1 cellular context compared by ENCODE assay signal in the genomic region with DNA sequence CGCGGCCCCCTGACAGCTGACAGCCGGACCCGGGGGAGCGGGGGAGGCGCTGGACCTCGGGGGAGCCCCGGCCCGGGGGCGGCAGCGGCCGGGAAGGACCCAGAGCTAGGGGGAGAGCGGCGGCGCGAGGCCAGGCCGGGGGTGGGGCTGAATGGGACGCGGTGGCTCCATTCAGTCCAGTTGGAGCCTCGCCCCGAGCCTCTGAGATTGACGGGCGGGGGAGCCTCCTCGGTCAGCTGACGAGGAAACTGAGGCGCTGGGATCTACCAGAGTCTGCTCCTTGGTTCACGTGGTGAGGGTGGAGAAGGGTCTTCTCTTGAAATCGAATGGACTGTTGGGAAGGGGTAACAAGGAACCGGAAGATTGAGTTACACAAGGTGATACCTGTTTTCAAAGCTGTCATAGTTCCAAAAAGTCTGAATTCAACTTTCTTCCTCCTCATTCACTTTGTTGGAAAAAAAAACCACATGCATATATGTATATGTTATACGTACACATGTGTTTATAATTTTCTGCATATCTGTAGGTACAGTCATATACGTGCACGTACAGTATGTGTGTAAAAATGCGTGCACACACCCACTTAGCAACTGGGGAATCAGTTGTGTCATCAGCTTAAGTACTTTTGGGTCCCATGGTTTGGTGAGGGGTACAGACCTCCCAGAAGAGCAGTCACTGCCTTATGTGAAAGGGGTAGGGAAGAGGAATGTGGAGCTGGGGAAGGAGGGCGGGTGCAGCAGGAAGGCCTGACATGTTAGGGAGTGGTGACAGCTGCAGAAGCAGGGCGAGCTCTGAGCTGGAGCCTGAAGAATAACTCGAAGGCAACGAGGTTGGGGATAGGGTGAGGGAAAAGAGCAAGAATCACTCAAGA.
TF ChIP-seq lines count a peak whose summit lies in the region.

No MANE protein-coding gene starts in this region.

TF ChIP-seq in HepG2, 621 proteins besides CTCF, POLR2A, EP300 and RAD21 (continued from another document):
- TF ChIP-seq, protein P1, sequence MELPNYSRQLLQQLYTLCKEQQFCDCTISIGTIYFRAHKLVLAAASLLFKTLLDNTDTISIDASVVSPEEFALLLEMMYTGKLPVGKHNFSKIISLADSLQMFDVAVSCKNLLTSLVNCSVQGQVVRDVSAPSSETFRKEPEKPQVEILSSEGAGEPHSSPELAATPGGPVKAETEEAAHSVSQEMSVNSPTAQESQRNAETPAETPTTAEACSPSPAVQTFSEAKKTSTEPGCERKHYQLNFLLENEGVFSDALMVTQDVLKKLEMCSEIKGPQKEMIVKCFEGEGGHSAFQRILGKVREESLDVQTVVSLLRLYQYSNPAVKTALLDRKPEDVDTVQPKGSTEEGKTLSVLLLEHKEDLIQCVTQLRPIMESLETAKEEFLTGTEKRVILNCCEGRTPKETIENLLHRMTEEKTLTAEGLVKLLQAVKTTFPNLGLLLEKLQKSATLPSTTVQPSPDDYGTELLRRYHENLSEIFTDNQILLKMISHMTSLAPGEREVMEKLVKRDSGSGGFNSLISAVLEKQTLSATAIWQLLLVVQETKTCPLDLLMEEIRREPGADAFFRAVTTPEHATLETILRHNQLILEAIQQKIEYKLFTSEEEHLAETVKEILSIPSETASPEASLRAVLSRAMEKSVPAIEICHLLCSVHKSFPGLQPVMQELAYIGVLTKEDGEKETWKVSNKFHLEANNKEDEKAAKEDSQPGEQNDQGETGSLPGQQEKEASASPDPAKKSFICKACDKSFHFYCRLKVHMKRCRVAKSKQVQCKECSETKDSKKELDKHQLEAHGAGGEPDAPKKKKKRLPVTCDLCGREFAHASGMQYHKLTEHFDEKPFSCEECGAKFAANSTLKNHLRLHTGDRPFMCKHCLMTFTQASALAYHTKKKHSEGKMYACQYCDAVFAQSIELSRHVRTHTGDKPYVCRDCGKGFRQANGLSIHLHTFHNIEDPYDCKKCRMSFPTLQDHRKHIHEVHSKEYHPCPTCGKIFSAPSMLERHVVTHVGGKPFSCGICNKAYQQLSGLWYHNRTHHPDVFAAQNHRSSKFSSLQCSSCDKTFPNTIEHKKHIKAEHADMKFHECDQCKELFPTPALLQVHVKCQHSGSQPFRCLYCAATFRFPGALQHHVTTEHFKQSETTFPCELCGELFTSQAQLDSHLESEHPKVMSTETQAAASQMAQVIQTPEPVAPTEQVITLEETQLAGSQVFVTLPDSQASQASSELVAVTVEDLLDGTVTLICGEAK (IDR thresholded peaks at IDR 0.05), result no peak
- TF ChIP-seq, protein P1 (CRISPR knock-in tag; IDR thresholded peaks at IDR 0.05), result no peak
- TF ChIP-seq ZSCAN9 (CRISPR knock-in tag; IDR thresholded peaks at IDR 0.05; ENCODE audit: borderline replicate concordance) (0 out of 2 replicates have a peak, but pooled peaks have one; percentile 8), NKX3-1 (CRISPR knock-in tag; IDR thresholded peaks at IDR 0.05) (no peak), TCF7L2 (IDR thresholded peaks at IDR 0.05; ENCODE audit: low read depth, low read length) (no peak), ELF3 (CRISPR knock-in tag; IDR thresholded peaks at IDR 0.05) (no peak), MYNN (CRISPR knock-in tag; IDR thresholded peaks at IDR 0.05; ENCODE audit: low read depth) (no peak), ZNF30 (CRISPR knock-in tag; IDR thresholded peaks at IDR 0.05) (no peak), ARNT2 (CRISPR knock-in tag; IDR thresholded peaks at IDR 0.05; ENCODE audit: low read depth) (no peak)
- TF ChIP-seq, protein P2, sequence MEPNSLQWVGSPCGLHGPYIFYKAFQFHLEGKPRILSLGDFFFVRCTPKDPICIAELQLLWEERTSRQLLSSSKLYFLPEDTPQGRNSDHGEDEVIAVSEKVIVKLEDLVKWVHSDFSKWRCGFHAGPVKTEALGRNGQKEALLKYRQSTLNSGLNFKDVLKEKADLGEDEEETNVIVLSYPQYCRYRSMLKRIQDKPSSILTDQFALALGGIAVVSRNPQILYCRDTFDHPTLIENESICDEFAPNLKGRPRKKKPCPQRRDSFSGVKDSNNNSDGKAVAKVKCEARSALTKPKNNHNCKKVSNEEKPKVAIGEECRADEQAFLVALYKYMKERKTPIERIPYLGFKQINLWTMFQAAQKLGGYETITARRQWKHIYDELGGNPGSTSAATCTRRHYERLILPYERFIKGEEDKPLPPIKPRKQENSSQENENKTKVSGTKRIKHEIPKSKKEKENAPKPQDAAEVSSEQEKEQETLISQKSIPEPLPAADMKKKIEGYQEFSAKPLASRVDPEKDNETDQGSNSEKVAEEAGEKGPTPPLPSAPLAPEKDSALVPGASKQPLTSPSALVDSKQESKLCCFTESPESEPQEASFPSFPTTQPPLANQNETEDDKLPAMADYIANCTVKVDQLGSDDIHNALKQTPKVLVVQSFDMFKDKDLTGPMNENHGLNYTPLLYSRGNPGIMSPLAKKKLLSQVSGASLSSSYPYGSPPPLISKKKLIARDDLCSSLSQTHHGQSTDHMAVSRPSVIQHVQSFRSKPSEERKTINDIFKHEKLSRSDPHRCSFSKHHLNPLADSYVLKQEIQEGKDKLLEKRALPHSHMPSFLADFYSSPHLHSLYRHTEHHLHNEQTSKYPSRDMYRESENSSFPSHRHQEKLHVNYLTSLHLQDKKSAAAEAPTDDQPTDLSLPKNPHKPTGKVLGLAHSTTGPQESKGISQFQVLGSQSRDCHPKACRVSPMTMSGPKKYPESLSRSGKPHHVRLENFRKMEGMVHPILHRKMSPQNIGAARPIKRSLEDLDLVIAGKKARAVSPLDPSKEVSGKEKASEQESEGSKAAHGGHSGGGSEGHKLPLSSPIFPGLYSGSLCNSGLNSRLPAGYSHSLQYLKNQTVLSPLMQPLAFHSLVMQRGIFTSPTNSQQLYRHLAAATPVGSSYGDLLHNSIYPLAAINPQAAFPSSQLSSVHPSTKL (CRISPR knock-in tag; IDR thresholded peaks at IDR 0.05), result no peak
- TF ChIP-seq, protein P3, sequence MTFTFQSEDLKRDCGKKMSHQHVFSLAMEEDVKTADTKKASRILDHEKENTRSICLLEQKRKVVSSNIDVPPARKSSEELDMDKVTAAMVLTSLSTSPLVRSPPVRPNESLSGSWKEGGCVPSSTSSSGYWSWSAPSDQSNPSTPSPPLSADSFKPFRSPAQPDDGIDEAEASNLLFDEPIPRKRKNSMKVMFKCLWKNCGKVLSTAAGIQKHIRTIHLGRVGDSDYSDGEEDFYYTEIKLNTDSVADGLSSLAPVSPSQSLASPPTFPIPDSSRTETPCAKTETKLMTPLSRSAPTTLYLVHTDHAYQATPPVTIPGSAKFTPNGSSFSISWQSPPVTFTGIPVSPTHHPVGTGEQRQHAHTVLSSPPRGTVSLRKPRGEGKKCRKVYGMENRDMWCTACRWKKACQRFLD (CRISPR knock-in tag; IDR thresholded peaks at IDR 0.05; ENCODE audit: borderline replicate concordance), result no peak
TF ChIP-seq in HepG2: peak in this region for 21.
